1 cellular context compared by ENCODE assay signal in genomic region chr1:234877761-234878160, GRCh38.
A peak's percentile ranks its signal among the peaks of the same experiment; 100 is the strongest.
TF ChIP-seq lines count a peak whose summit lies in the region.

No MANE protein-coding gene starts in this region.

TF ChIP-seq in HepG2, 621 proteins besides CTCF, POLR2A, EP300 and RAD21:
- TF ChIP-seq MLXIP (CRISPR knock-in tag; IDR thresholded peaks at IDR 0.05; ENCODE audit: borderline replicate concordance) (no peak), ZNF224 (CRISPR knock-in tag; IDR thresholded peaks at IDR 0.05) (0 out of 2 replicates have a peak, but pooled peaks have one; percentile 11)
